8 cellular contexts compared by ENCODE assay signal in the genomic region with DNA sequence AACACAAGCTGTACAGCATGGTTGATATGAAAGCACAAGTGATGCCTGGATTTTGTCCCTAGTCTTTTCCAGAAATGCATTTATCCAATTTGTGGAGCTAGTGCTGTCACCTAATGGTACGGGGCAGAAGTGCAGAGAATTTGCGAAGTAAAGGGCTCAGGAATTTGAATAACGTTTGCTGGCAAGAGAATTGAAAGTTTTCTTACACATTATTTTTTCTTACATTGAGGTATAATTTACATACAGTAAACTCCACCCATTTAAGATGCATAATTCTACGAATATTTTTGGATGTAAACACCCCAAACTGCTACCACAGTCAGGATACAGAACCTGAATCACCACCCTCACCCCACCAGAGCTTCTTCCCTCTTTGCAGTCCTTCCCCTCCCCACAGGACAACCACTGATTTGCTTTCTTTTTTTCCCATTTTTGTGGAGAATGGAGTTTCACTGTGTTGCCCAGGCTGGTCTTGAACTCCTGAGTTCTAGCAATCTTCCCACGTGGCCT. TPM values are rescaled to one million over a fixed set of nuclear protein-coding genes. Genes with fewer than 3 reads are reported as not detected.
A peak's percentile ranks its signal among the peaks of the same experiment; 100 is the strongest.
DNase-seq lines count a peak whose midpoint lies in the region; ATAC-seq and TF ChIP-seq lines count a peak whose summit lies in the region.

No MANE protein-coding gene starts in this region.

- peak overlapping the region in 1 of 4 donors; percentile 6 for H3K27ac ChIP-seq in Peyer's patch
- H3K27ac ChIP-seq in naive thymus-derived CD4-positive, alpha-beta T cell (ENCODE audit: low read depth, low read length): no peak overlapping the region

- intact Hi-C loops in naive thymus-derived CD4-positive, alpha-beta T cell (cut with micrococcal nuclease): loop anchor here (1.0 to 5.0 kb wide), 2 partner anchors 65 to 67 kb away; partner anchors contain the start of gene CLEC4E (in 1 of the 2)

- ATAC-seq in naive thymus-derived CD4-positive, alpha-beta T cell: peak; percentile 40
- no peak for ATAC-seq in HG02798 (IDR thresholded peaks at IDR 0.05; ENCODE audit: poor library complexity, unreplicated experiment)

- peaks cover 0 to 4% (median 0%) of the 10 kb centered on the region in 4 donors for H3K4me1 ChIP-seq in Peyer's patch
- no peaks in the 10 kb centered on the region for H3K4me1 ChIP-seq in naive thymus-derived CD4-positive, alpha-beta T cell (ENCODE audit: control insufficient read depth in 2 of 2, insufficient read depth in 2 of 2, low read length in 2 of 2)

- H3K36me3 ChIP-seq in Peyer's patch: no peaks in the 10 kb centered on the region
- no peaks in the 10 kb centered on the region for H3K36me3 ChIP-seq in naive thymus-derived CD4-positive, alpha-beta T cell (ENCODE audit: control insufficient read depth in 2 of 3, insufficient read depth in 3 of 3, low read length in 3 of 3)

- POLR2A ChIA-PET in naive thymus-derived CD4-positive, alpha-beta T cell (lab: Charles Lee): no interaction called here

- H3K9me3 Mint-ChIP-seq in endothelial cell (ENCODE audit: unreplicated experiment): no peaks in the 10 kb centered on the region
- H3K9me3 Mint-ChIP-seq in naive thymus-derived CD4-positive, alpha-beta T cell: no peaks in the 10 kb centered on the region

- TF ChIP-seq POLR2A in Peyer's patch (IDR thresholded peaks at IDR 0.05): no peak

- H3K27me3 Mint-ChIP-seq in endothelial cell (ENCODE audit: unreplicated experiment): peaks cover 7% of the 10 kb centered on the region
- peaks cover 5 to 32% (median 11%) of the 10 kb centered on the region in 5 donors for H3K27me3 Mint-ChIP-seq in naive thymus-derived CD4-positive, alpha-beta T cell

- no peaks in the 10 kb centered on the region for H3K27me3 ChIP-seq in Peyer's patch
- no peaks in the 10 kb centered on the region for H3K27me3 ChIP-seq in naive thymus-derived CD4-positive, alpha-beta T cell (ENCODE audit: control insufficient read depth in 2 of 2, insufficient read depth in 2 of 2, low read length in 2 of 2)

- DNase-seq in NCI-H1092 treated with DMSO at 0.1 percent for 48 hours (lab: John Stamatoyannopoulos, UW) (peak; percentile 27), NCI-H1092 (lab: John Stamatoyannopoulos, UW) (no peak), HFF-Myc (ENCODE audit: extremely low read depth, low read depth) (peak; percentile 15), Peyer's patch (peak in 1 of 3 donors; percentile 80), endothelial cell (ENCODE audit: low spot score) (peak; percentile 35), mesenteric fat pad (ENCODE audit: low spot score) (no peak)
- peak in 2 of 9 donors; percentile 3 for DNase-seq in naive thymus-derived CD4-positive, alpha-beta T cell

- TF ChIP-seq CTCF in HFF-Myc (IDR thresholded peaks at IDR 0.05; ENCODE audit: low read depth, low read length, missing control alignments) (peak; percentile 68), Peyer's patch (IDR thresholded peaks at IDR 0.05) (peak; percentile 27 to 78 (median 67)), endothelial cell (IDR thresholded peaks at IDR 0.05; ENCODE audit: unreplicated experiment) (peak; percentile 71)

- H3K4me1 Mint-ChIP-seq in endothelial cell (ENCODE audit: unreplicated experiment): peaks cover 14% of the 10 kb centered on the region
- peaks cover 9 to 14% (median 10%) of the 10 kb centered on the region in 7 donors for H3K4me1 Mint-ChIP-seq in naive thymus-derived CD4-positive, alpha-beta T cell

- H3K9me3 ChIP-seq in Peyer's patch: no peaks in the 10 kb centered on the region
- no peaks in the 10 kb centered on the region for H3K9me3 ChIP-seq in naive thymus-derived CD4-positive, alpha-beta T cell (ENCODE audit: control insufficient read depth in 2 of 3, low read length in 3 of 3)

- H3K4me3 Mint-ChIP-seq in endothelial cell (ENCODE audit: unreplicated experiment): no peak overlapping the region
- peak overlapping the region; percentile 60 to 84 (median 73) for H3K4me3 Mint-ChIP-seq in naive thymus-derived CD4-positive, alpha-beta T cell

- CTCF ChIA-PET in naive thymus-derived CD4-positive, alpha-beta T cell (lab: Charles Lee): interaction anchor here (2.1 to 3.0 kb wide), 2 partner anchors 9 to 65 kb away, joined by 10 to 14 read pairs; no protein-coding TSS in a partner anchor

- H3K36me3 Mint-ChIP-seq in endothelial cell (ENCODE audit: low read depth, unreplicated experiment): no peaks in the 10 kb centered on the region
- H3K36me3 Mint-ChIP-seq in naive thymus-derived CD4-positive, alpha-beta T cell: no peaks in the 10 kb centered on the region

- no peak overlapping the region for H3K4me3 ChIP-seq in HFF-Myc (replicated peaks; ENCODE audit: low read depth, low read length)
- H3K4me3 ChIP-seq in Peyer's patch: no peak overlapping the region
- no peak overlapping the region for H3K4me3 ChIP-seq in naive thymus-derived CD4-positive, alpha-beta T cell (ENCODE audit: low read length)

- H3K27ac Mint-ChIP-seq in endothelial cell (ENCODE audit: unreplicated experiment): no peak overlapping the region
- H3K27ac Mint-ChIP-seq in naive thymus-derived CD4-positive, alpha-beta T cell: peak overlapping the region in 2 of 9 donors; percentile 33 to 38

RNA-seq across cellular contexts. Expression of gene AICDA, which starts 3.5 kb away (rescaled TPM):
- 1 to 10 TPM in 3 of 4 donors, not detected in 1; 1.8 to 5.4 (median 1.9) TPM for total RNA-seq in Peyer's patch
- total RNA-seq in endothelial cell (ENCODE audit: unreplicated experiment): 0.10 TPM
- not detected for total RNA-seq in naive thymus-derived CD4-positive, alpha-beta T cell
- not detected for polyA plus RNA-seq in naive thymus-derived CD4-positive, alpha-beta T cell
- total RNA-seq in mesenteric fat pad: not detected

RNA-seq across cellular contexts. Expression of gene MFAP5, which starts 53.5 kb away (rescaled TPM):
- total RNA-seq in Peyer's patch: 10 to 100 TPM; 17.3 to 67.4 (median 32.4) TPM
- total RNA-seq in endothelial cell (ENCODE audit: unreplicated experiment): 0.31 TPM
- total RNA-seq in naive thymus-derived CD4-positive, alpha-beta T cell: not detected
- polyA plus RNA-seq in naive thymus-derived CD4-positive, alpha-beta T cell: not detected
- total RNA-seq in mesenteric fat pad: 147 TPM

Comparison
In these comparisons a context has a peak if more than half of its experiments do, and no peak if none do; other contexts are left out.
1. DNase-seq: peak in NCI-H1092 treated with DMSO at 0.1 percent for 48 hours (single experiment), HFF-Myc (single experiment) and endothelial cell (single experiment); none in NCI-H1092 (single experiment) and mesenteric fat pad (single experiment).
2. RNA of gene MFAP5, which starts 53.5 kb away (total RNA-seq): 147 TPM in mesenteric fat pad (single experiment) and 17.3 to 67.4 TPM in Peyer's patch; 0.31 TPM in endothelial cell (single experiment) and not detected in naive thymus-derived CD4-positive, alpha-beta T cell; every median in the first group is over 10 times any median in the second.
3. Peak in every context shown above with its lines, with median percentiles within 50 percentile points of each other: CTCF ChIP-seq.